28 cellular contexts compared by ENCODE assay signal in genomic region chr6:34928695-34929094, GRCh38. TPM values are rescaled to one million over a fixed set of nuclear protein-coding genes. Genes with fewer than 3 reads are reported as not detected.
DNase-seq lines count a peak whose midpoint lies in the region; ATAC-seq, FAIRE-seq and TF ChIP-seq lines count a peak whose summit lies in the region.
"Had no signal": no experiment of that assay in that cellular context is flagged by ENCODE, and none has a peak within 500 bp of the region (broad histone marks: within the 10 kb centered on the region; RNA-seq: fewer than 3 reads in every experiment).

No MANE protein-coding gene starts in this region.

- no peak overlapping the region for H2AFZ ChIP-seq in HepG2 (ENCODE audit: low read length)

- no TSS peak for BruUV-seq in HepG2 (replicated peaks; lab: Mats Ljungman, UMichigan)

- no peak overlapping the region for H3K27ac ChIP-seq in HepG2 (ENCODE audit: extremely low read length, insufficient read depth, low read length)
- H3K27ac ChIP-seq in right lobe of liver: no peak overlapping the region
- peak overlapping the region; percentile 52 for H3K27ac ChIP-seq in neutrophil
- H3K27ac ChIP-seq: A549; BLaER1 treated with 17β-estradiol and CSF1 and Interleukin-3, amounts not matched to agents 10 nM and 100 nM; RWPE1 had no signal

- POLR2A ChIA-PET in HepG2 (lab: Yijun Ruan, JAX): no interaction called here

- no peak overlapping the region for H3K9ac ChIP-seq in HepG2 (ENCODE audit: insufficient read depth, low read depth, low read length)
- H3K9ac ChIP-seq: BLaER1 treated with 17β-estradiol and CSF1 and Interleukin-3, amounts not matched to agents 10 nM and 100 nM had no signal

- in situ Hi-C loops in HepG2 (cut with HindIII; ENCODE audit: extremely low pct_ligation_motif_present, low pct_unique_long_range_greater_than_20kb): no loop called here

- CTCF ChIA-PET in HepG2 (lab: Yijun Ruan, JAX; ENCODE audit: low intra/inter-chr PET ratio, low total read pairs): no interaction called here

- H3K4me1 ChIP-seq in HepG2 (ENCODE audit: insufficient read depth, low read length) (peaks cover 23% of the 10 kb centered on the region), right lobe of liver (no peaks in the 10 kb centered on the region), neutrophil (ENCODE audit: control insufficient read depth in 1 of 2, insufficient read depth in 1 of 2, low read depth in 1 of 2, low read length in 1 of 2) (peaks cover 0 to 5% of the 10 kb centered on the region in 2 experiments)

- no peak for FAIRE-seq in HepG2 (lab: Jason Lieb, UNC)
- FAIRE-seq: A549, D721Med, G401.6, HTR-8/SVneo had no signal

- H4K20me1 ChIP-seq in HepG2 (ENCODE audit: insufficient read depth, low read length): no peaks in the 10 kb centered on the region

- WGBS in HepG2 (ENCODE audit: low lambda C conversion rate): 95% methylated on average over 1 of the region's 1 CpG
- WGBS in right lobe of liver (ENCODE audit: insufficient coverage, low coverage, low lambda C conversion rate, missing lambda C conversion rate): 80% methylated on average over 1 of the region's 1 CpG

- no peak for ATAC-seq in HepG2
- no peak for ATAC-seq in right lobe of liver
- ATAC-seq in GM21619 (IDR thresholded peaks at IDR 0.05; ENCODE audit: unreplicated experiment): no peak
- ATAC-seq: A549, Panc1 had no signal

- no peak for TF ChIP-seq CTCF in HepG2 (CRISPR knock-in tag; IDR thresholded peaks at IDR 0.05)
- no peak for TF ChIP-seq CTCF in right lobe of liver (IDR thresholded peaks at IDR 0.05)
- TF ChIP-seq CTCF in neutrophil (IDR thresholded peaks at IDR 0.05): no peak

- no peak for DNase-seq in HepG2 (ENCODE audit: low spot score)
- DNase-seq in right lobe of liver: no peak
- DNase-seq in NCI-H345 (lab: John Stamatoyannopoulos, UW): peak; percentile 19
- no peak for DNase-seq in kidney tubule cell (ENCODE audit: low spot score)
- DNase-seq in SHP77 treated with DMSO at 0.1 percent for 48 hours (lab: John Stamatoyannopoulos, UW): no peak
- DNase-seq: AML-193; CD4-positive, alpha-beta T cell; GOT3; KBM-7; MG63; NCI-H1105 treated with DMSO at 0.1 percent for 48 hours; NCI-H1694; NCI-H2029 treated with DMSO at 0.1 percent for 48 hours; NCI-H2171; NCI-H226; NCI-H524 treated with DMSO at 0.1 percent for 48 hours; SHP77; SW 1271 had no signal

- H3K9me3 ChIP-seq in HepG2 (ENCODE audit: low read length) (no peaks in the 10 kb centered on the region), right lobe of liver (no peaks in the 10 kb centered on the region), neutrophil (no peaks in the 10 kb centered on the region)
- H3K9me3 ChIP-seq: A549; BLaER1 treated with 17β-estradiol and CSF1 and Interleukin-3, amounts not matched to agents 10 nM and 100 nM; HAP-1; MG63 had no signal

- no peaks in the 10 kb centered on the region for H3K36me3 ChIP-seq in HepG2 (replicated peaks in 1 of 2; ENCODE audit: control insufficient read depth in 1 of 2, insufficient read depth in 2 of 2, low read length in 2 of 2)
- no peaks in the 10 kb centered on the region for H3K36me3 ChIP-seq in right lobe of liver
- H3K36me3 ChIP-seq in neutrophil: no peaks in the 10 kb centered on the region
- H3K36me3 ChIP-seq: HAP-1, MG63 had no signal

- H3K4me3 ChIP-seq in HepG2 (replicated peaks in 1 of 3; ENCODE audit: insufficient read depth in 1 of 3, low read depth in 2 of 3, low read length in 3 of 3) (no peak overlapping the region), right lobe of liver (no peak overlapping the region), neutrophil (ENCODE audit: low read depth in 1 of 2, low read length in 1 of 2) (no peak overlapping the region)
- H3K4me3 ChIP-seq: A549; BLaER1 treated with 17β-estradiol and CSF1 and Interleukin-3, amounts not matched to agents 10 nM and 100 nM; HAP-1; MG63 had no signal

- no peaks in the 10 kb centered on the region for H3K27me3 ChIP-seq in HepG2 (ENCODE audit: control insufficient read depth in 1 of 2, insufficient read depth in 2 of 2, low read length in 2 of 2)
- H3K27me3 ChIP-seq in right lobe of liver: no peaks in the 10 kb centered on the region
- no peaks in the 10 kb centered on the region for H3K27me3 ChIP-seq in neutrophil
- H3K27me3 ChIP-seq: BLaER1 treated with 17β-estradiol and CSF1 and Interleukin-3, amounts not matched to agents 10 nM and 100 nM; MG63 had no signal

- H3K4me2 ChIP-seq in HepG2 (ENCODE audit: low read depth, low read length): no peak overlapping the region
- H3K4me2 ChIP-seq: A549 had no signal

- intact Hi-C loops in HepG2 (cut with micrococcal nuclease; ENCODE audit: unreplicated experiment): no loop called here
- intact Hi-C loops in right lobe of liver (cut with DNase I): no loop called here

- no peak for TF ChIP-seq RAD21 in HepG2 (CRISPR knock-in tag; IDR thresholded peaks at IDR 0.05)

- TF ChIP-seq POLR2A in HepG2 (IDR thresholded peaks at IDR 0.05; ENCODE audit: insufficient read depth in 1 of 2, low read depth in 2 of 2, low read length in 2 of 2) (no peak), right lobe of liver (IDR thresholded peaks at IDR 0.05) (no peak)

- no peak for TF ChIP-seq EP300 in HepG2 (IDR thresholded peaks at IDR 0.05; ENCODE audit: low read depth in 2 of 2, low read length in 2 of 2)
- TF ChIP-seq EP300 in HepG2 (CRISPR knock-in tag; IDR thresholded peaks at IDR 0.05; ENCODE audit: borderline replicate concordance): no peak

- no peaks in the 10 kb centered on the region for H3K79me2 ChIP-seq in HepG2 (ENCODE audit: insufficient read depth, low read length)

TF ChIP-seq in HepG2, 621 proteins besides CTCF, POLR2A, EP300 and RAD21 (continues in another document):
- peak; percentile 78 for TF ChIP-seq MNT (IDR thresholded peaks at IDR 0.05)

RNA-seq across cellular contexts. Expression of gene ANKS1A, which starts 39.6 kb away (rescaled TPM):
- total RNA-seq in HepG2 (2016; rRNA removed; fragmentation: Illumina TruSeq; extraction: Trizol) (14.5 and 15.1 TPM in 2 replicates), right lobe of liver (10 to 100 TPM in 4 of 6 experiments, 1 to 10 TPM in 2; 6.7 to 17.4 (median 10.5) TPM)
- 1.8 and 2.1 TPM in 2 replicates for total RNA-seq in HepG2 (2016; cell fraction: cytosol; rRNA removed; fragmentation: Illumina TruSeq; extraction: Trizol; ENCODE audit: low read depth)
- 11.8 and 14.7 TPM in 2 replicates for total RNA-seq in HepG2 (2016; cell fraction: insoluble cytoplasmic fraction; rRNA removed; fragmentation: Illumina TruSeq; extraction: Trizol)
- total RNA-seq in HepG2 (2016; cell fraction: membrane; rRNA removed; fragmentation: Illumina TruSeq; extraction: Trizol): 5.1 and 5.2 TPM in 2 replicates
- total RNA-seq in HepG2 (2016; cell fraction: nucleus; rRNA removed; fragmentation: Illumina TruSeq; extraction: Trizol): 12.6 and 14.4 TPM in 2 replicates
- polyA plus RNA-seq in HepG2 (2011; rRNA removed): 7.2 and 8.2 TPM in 2 replicates
- 3.6 and 4.0 TPM in 2 replicates for polyA plus RNA-seq in HepG2 (2011; cell fraction: cytosol; rRNA removed)
- 15.9 and 18.1 TPM in 2 replicates for polyA plus RNA-seq in HepG2 (2011; cell fraction: nucleus; rRNA removed)
- polyA plus RNA-seq in HepG2 (2012): 10.9 and 11.3 TPM in 2 replicates
- polyA plus RNA-seq in HepG2 (2016; cell fraction: cytosol; fragmentation: Illumina TruSeq; extraction: Trizol; ENCODE audit: low read depth): 0.49 and 0.55 TPM in 2 replicates
- polyA plus RNA-seq in HepG2 (2016; cell fraction: insoluble cytoplasmic fraction; fragmentation: Illumina TruSeq; extraction: Trizol; ENCODE audit: low read depth): 7.8 and 11.0 TPM in 2 replicates
- polyA plus RNA-seq in HepG2 (2016; cell fraction: membrane; fragmentation: Illumina TruSeq; extraction: Trizol; ENCODE audit: low read depth): 1.5 and 2.0 TPM in 2 replicates
- polyA plus RNA-seq in HepG2 (2016; cell fraction: nucleus; fragmentation: Illumina TruSeq; extraction: Trizol; ENCODE audit: insufficient read depth, low read depth): 16.3 and 18.8 TPM in 2 replicates
- polyA minus RNA-seq in HepG2 (2011; rRNA and poly(A)+ RNA removed; ENCODE audit: low replicate concordance): 16.7 and 18.1 TPM in 2 replicates
- 6.1 and 8.1 TPM in 2 replicates for polyA minus RNA-seq in HepG2 (2011; cell fraction: cytosol; rRNA and poly(A)+ RNA removed)
- polyA minus RNA-seq in HepG2 (2011; cell fraction: nucleus; rRNA and poly(A)+ RNA removed): 13.3 and 13.8 TPM in 2 replicates

RNA-seq across cellular contexts. Expression of gene TAF11, which starts 40.9 kb away (rescaled TPM):
- total RNA-seq in HepG2 (2016; rRNA removed; fragmentation: Illumina TruSeq; extraction: Trizol) (73.6 and 94.9 TPM in 2 replicates), right lobe of liver (10 to 100 TPM in 3 of 6 experiments, 1 to 10 TPM in 3; 8.9 to 13.4 (median 10.3) TPM)
- 15.2 and 17.0 TPM in 2 replicates for total RNA-seq in HepG2 (2016; cell fraction: cytosol; rRNA removed; fragmentation: Illumina TruSeq; extraction: Trizol; ENCODE audit: low read depth)
- total RNA-seq in HepG2 (2016; cell fraction: insoluble cytoplasmic fraction; rRNA removed; fragmentation: Illumina TruSeq; extraction: Trizol): 76.1 and 101 TPM in 2 replicates
- 48.5 and 59.3 TPM in 2 replicates for total RNA-seq in HepG2 (2016; cell fraction: membrane; rRNA removed; fragmentation: Illumina TruSeq; extraction: Trizol)
- 26.5 and 29.8 TPM in 2 replicates for total RNA-seq in HepG2 (2016; cell fraction: nucleus; rRNA removed; fragmentation: Illumina TruSeq; extraction: Trizol)
- 29.5 and 35.4 TPM in 2 replicates for polyA plus RNA-seq in HepG2 (2011; rRNA removed)
- 19.6 and 30.9 TPM in 2 replicates for polyA plus RNA-seq in HepG2 (2011; cell fraction: cytosol; rRNA removed)
- polyA plus RNA-seq in HepG2 (2011; cell fraction: nucleus; rRNA removed): 15.0 and 19.9 TPM in 2 replicates
- 25.1 and 34.4 TPM in 2 replicates for polyA plus RNA-seq in HepG2 (2012)
- 17.3 and 17.5 TPM in 2 replicates for polyA plus RNA-seq in HepG2 (2016; cell fraction: cytosol; fragmentation: Illumina TruSeq; extraction: Trizol; ENCODE audit: low read depth)
- 93.7 and 105 TPM in 2 replicates for polyA plus RNA-seq in HepG2 (2016; cell fraction: insoluble cytoplasmic fraction; fragmentation: Illumina TruSeq; extraction: Trizol; ENCODE audit: low read depth)
- 40.2 and 43.7 TPM in 2 replicates for polyA plus RNA-seq in HepG2 (2016; cell fraction: membrane; fragmentation: Illumina TruSeq; extraction: Trizol; ENCODE audit: low read depth)
- polyA plus RNA-seq in HepG2 (2016; cell fraction: nucleus; fragmentation: Illumina TruSeq; extraction: Trizol; ENCODE audit: insufficient read depth, low read depth): 53.1 and 56.0 TPM in 2 replicates
- polyA minus RNA-seq in HepG2 (2011; rRNA and poly(A)+ RNA removed; ENCODE audit: low replicate concordance): 10.4 and 14.8 TPM in 2 replicates
- polyA minus RNA-seq in HepG2 (2011; cell fraction: cytosol; rRNA and poly(A)+ RNA removed): 9.6 and 10.0 TPM in 2 replicates
- polyA minus RNA-seq in HepG2 (2011; cell fraction: nucleus; rRNA and poly(A)+ RNA removed): 11.2 and 13.4 TPM in 2 replicates
